ENCODE assay signal across 29 cellular contexts in the genomic region with DNA sequence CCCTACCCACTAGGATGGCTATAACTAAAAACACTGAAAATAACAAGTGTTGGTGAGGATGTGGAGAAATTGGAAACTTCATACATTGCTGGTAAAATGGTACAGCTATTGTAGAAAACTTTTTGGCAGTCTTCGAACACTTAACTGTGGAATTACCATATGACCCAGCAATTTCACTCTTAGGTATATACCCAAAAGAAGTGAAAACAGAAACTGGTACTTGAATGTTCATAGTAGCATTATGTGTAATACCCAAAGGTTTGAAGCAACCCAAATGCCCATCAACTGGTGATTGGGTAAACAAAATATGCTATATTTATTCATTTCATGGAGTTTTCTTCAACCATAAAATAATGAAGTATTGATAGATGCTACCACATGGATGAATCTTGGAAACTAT. TPM values are rescaled to one million over a fixed set of nuclear protein-coding genes. Genes with fewer than 3 reads are reported as not detected.
"Had no signal": no experiment of that assay in that cellular context is flagged by ENCODE, and none has a peak within 500 bp of the region (broad histone marks: within the 10 kb centered on the region; RNA-seq: fewer than 3 reads in every experiment).

No MANE protein-coding gene starts in this region.

- H3K4me1 Mint-ChIP-seq: activated naive CD4-positive, alpha-beta T cell treated with anti-CD3 and anti-CD28 coated beads, Interleukin-2, amount 50 U/mL, for 24 hours; activated naive CD8-positive, alpha-beta T cell treated with anti-CD3 and anti-CD28 coated beads for 36 hours; activated naive CD8-positive, alpha-beta T cell treated with anti-CD3 and anti-CD28 coated beads, Interleukin-2, amount 50 U/mL, for 24 hours; T-helper 17 cell had no signal

- H3K4me3 Mint-ChIP-seq: activated B cell treated with CpG ODN at 0.5 μM for 24 hours; activated CD4-positive, alpha-beta memory T cell treated with anti-CD3 and anti-CD28 coated beads, Interleukin-2, amount 10 ng/mL, durations not matched to agents 7 days and 5 days; activated CD4-positive, alpha-beta T cell treated with anti-CD3 and anti-CD28 coated beads, Interleukin-2, amount 10 ng/mL, durations not matched to agents 7 days and 5 days; activated naive CD4-positive, alpha-beta T cell treated with anti-CD3 and anti-CD28 coated beads for 36 hours; activated naive CD4-positive, alpha-beta T cell treated with anti-CD3 and anti-CD28 coated beads, Interleukin-2, amount 50 U/mL, for 24 hours; activated naive CD8-positive, alpha-beta T cell treated with anti-CD3 and anti-CD28 coated beads for 36 hours; activated naive CD8-positive, alpha-beta T cell treated with anti-CD3 and anti-CD28 coated beads, Interleukin-2, amount 50 U/mL, for 24 hours; brain; T-helper 2 cell treated with Interferon-gamma antibody and Interleukin-4, amounts not matched to agents 5 μg/mL and 100 μg/mL, for 36 hours had no signal

- H3K27me3 Mint-ChIP-seq: activated CD4-positive, alpha-beta memory T cell treated with anti-CD3 and anti-CD28 coated beads, Interleukin-2, amount 10 ng/mL, durations not matched to agents 7 days and 5 days; activated naive CD4-positive, alpha-beta T cell treated with anti-CD3 and anti-CD28 coated beads, Interleukin-2, amount 50 U/mL, for 24 hours; activated naive CD8-positive, alpha-beta T cell treated with anti-CD3 and anti-CD28 coated beads for 36 hours; activated naive CD8-positive, alpha-beta T cell treated with anti-CD3 and anti-CD28 coated beads, Interleukin-2, amount 50 U/mL, for 24 hours had no signal

- H3K36me3 Mint-ChIP-seq: activated naive CD4-positive, alpha-beta T cell treated with anti-CD3 and anti-CD28 coated beads, Interleukin-2, amount 50 U/mL, for 24 hours; activated naive CD8-positive, alpha-beta T cell treated with anti-CD3 and anti-CD28 coated beads for 36 hours; brain had no signal

- H3K27ac Mint-ChIP-seq: activated B cell treated with CpG ODN at 0.5 μM for 24 hours; activated CD4-positive, alpha-beta memory T cell treated with anti-CD3 and anti-CD28 coated beads, Interleukin-2, amount 10 ng/mL, durations not matched to agents 7 days and 5 days; activated CD4-positive, alpha-beta T cell treated with anti-CD3 and anti-CD28 coated beads, Interleukin-2, amount 10 ng/mL, durations not matched to agents 7 days and 5 days; activated naive CD4-positive, alpha-beta T cell treated with anti-CD3 and anti-CD28 coated beads for 36 hours; activated naive CD4-positive, alpha-beta T cell treated with anti-CD3 and anti-CD28 coated beads, Interleukin-2, amount 50 U/mL, for 24 hours; activated naive CD8-positive, alpha-beta T cell treated with anti-CD3 and anti-CD28 coated beads for 36 hours; activated naive CD8-positive, alpha-beta T cell treated with anti-CD3 and anti-CD28 coated beads, Interleukin-2, amount 50 U/mL, for 24 hours; activated T-helper 2 cell treated with anti-CD3 and anti-CD28 coated beads, Interferon-gamma antibody, Interleukin-2, Interleukin-4, amounts not matched to agents 10 μg/mL and 5 μg/mL and 100 μg/mL, durations not matched to agents 14 hours and 24 hours and 36 hours; brain; T-helper 17 cell; T-helper 2 cell treated with Interferon-gamma antibody and Interleukin-4, amounts not matched to agents 5 μg/mL and 100 μg/mL, for 36 hours had no signal

- ATAC-seq: activated naive CD8-positive, alpha-beta T cell treated with anti-CD3 and anti-CD28 coated beads, Interleukin-2, amount 50 U/mL, for 24 hours; gastroesophageal sphincter; T-helper 17 cell had no signal

- DNase-seq: activated B cell treated with CpG ODN at 0.5 μM for 24 hours; activated CD4-positive, alpha-beta memory T cell treated with anti-CD3 and anti-CD28 coated beads, Interleukin-2, amount 10 ng/mL, durations not matched to agents 7 days and 5 days; activated CD4-positive, alpha-beta T cell treated with anti-CD3 and anti-CD28 coated beads for 4 hours; activated CD4-positive, alpha-beta T cell treated with anti-CD3 and anti-CD28 coated beads, Interleukin-2, amount 10 ng/mL, durations not matched to agents 7 days and 5 days; activated CD4-positive, alpha-beta T cell treated with anti-CD3 and anti-CD28 coated beads, Interleukin-2, amount 50 U/mL, for 4 hours; activated CD8-positive, alpha-beta memory T cell treated with anti-CD3 and anti-CD28 coated beads, Interleukin-2, amount 50 U/mL, for 48 hours; activated effector memory CD4-positive, alpha-beta T cell treated with anti-CD3 and anti-CD28 coated beads, Interleukin-2, amount 50 U/mL, for 16 hours; activated naive CD4-positive, alpha-beta T cell treated with anti-CD3 and anti-CD28 coated beads for 36 hours; activated naive CD8-positive, alpha-beta T cell treated with anti-CD3 and anti-CD28 coated beads for 36 hours; activated naive CD8-positive, alpha-beta T cell treated with anti-CD3 and anti-CD28 coated beads, Interleukin-2, amount 50 U/mL, for 24 hours; activated T-cell treated with anti-CD3 and anti-CD28 coated beads for 4 hours; amygdala; central memory CD4-positive, alpha-beta T cell; cerebellar nuclear complex; colonic mucosa; effector CD8-positive, alpha-beta T cell; esophagus squamous epithelium; foreskin melanocyte; T-helper 1 cell; T-helper 17 cell; T1000; WERI-Rb-1 had no signal

- H3K9me3 Mint-ChIP-seq: activated B cell treated with CpG ODN at 0.5 μM for 24 hours; activated CD4-positive, alpha-beta T cell treated with anti-CD3 and anti-CD28 coated beads, Interleukin-2, amount 10 ng/mL, durations not matched to agents 7 days and 5 days; activated naive CD4-positive, alpha-beta T cell treated with anti-CD3 and anti-CD28 coated beads for 36 hours; activated naive CD4-positive, alpha-beta T cell treated with anti-CD3 and anti-CD28 coated beads, Interleukin-2, amount 50 U/mL, for 24 hours; activated naive CD8-positive, alpha-beta T cell treated with anti-CD3 and anti-CD28 coated beads for 36 hours; activated naive CD8-positive, alpha-beta T cell treated with anti-CD3 and anti-CD28 coated beads, Interleukin-2, amount 50 U/mL, for 24 hours; activated T-helper 2 cell treated with anti-CD3 and anti-CD28 coated beads, Interferon-gamma antibody, Interleukin-2, Interleukin-4, amounts not matched to agents 10 μg/mL and 5 μg/mL and 100 μg/mL, durations not matched to agents 14 hours and 24 hours and 36 hours; T-helper 2 cell treated with Interferon-gamma antibody and Interleukin-4, amounts not matched to agents 5 μg/mL and 100 μg/mL, for 36 hours had no signal

RNA-seq across cellular contexts. Expression of a gene that starts 58.0 kb away (rescaled TPM):
- total RNA-seq: activated CD4-positive, alpha-beta T cell treated with anti-CD3 and anti-CD28 coated beads, Interleukin-2, amount 10 ng/mL, durations not matched to agents 7 days and 5 days; activated T-helper 2 cell treated with anti-CD3 and anti-CD28 coated beads, Interferon-gamma antibody, Interleukin-2, Interleukin-4, amounts not matched to agents 10 μg/mL and 5 μg/mL and 100 μg/mL, durations not matched to agents 14 hours and 24 hours and 36 hours; endothelial cell of umbilical vein; glomerular endothelial cell had no signal
